In the genomic region with DNA sequence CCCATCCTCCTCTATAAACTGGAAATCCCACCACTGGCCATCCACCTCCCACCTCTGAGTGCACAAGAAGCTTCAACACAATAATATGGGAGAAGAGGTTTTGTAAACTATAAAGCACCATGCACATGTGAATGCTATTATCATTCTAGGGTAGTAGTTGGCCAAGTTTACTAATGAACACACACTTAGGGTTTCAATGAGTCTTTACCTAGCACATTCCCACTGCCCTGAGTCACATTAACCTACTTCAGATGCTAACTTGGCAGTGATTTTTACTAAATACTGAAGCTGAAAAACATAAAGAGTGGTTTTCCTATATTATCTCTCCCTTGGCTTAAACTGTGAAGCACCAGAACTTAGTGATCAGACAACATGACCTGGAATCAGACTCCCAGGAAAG, we compare ENCODE assay signal across 23 cellular contexts.
DNase-seq lines count a peak whose midpoint lies in the region; ATAC-seq, FAIRE-seq and TF ChIP-seq lines count a peak whose summit lies in the region.
"Had no signal": no experiment of that assay in that cellular context is flagged by ENCODE, and none has a peak within 500 bp of the region (broad histone marks: within the 10 kb centered on the region; RNA-seq: fewer than 3 reads in every experiment).

No MANE protein-coding gene starts in this region.

- peaks cover 0 to 1% (median 0%) of the 10 kb centered on the region in 8 donors for H3K9me3 Mint-ChIP-seq in CD4-positive, alpha-beta memory T cell
- no peaks in the 10 kb centered on the region for H3K9me3 Mint-ChIP-seq in activated naive CD8-positive, alpha-beta T cell treated with anti-CD3 and anti-CD28 coated beads, Interleukin-2, amount 10 ng/mL, durations not matched to agents 7 days and 5 days
- H3K9me3 Mint-ChIP-seq in memory B cell = no peaks in the 10 kb centered on the region
- no peaks in the 10 kb centered on the region for H3K9me3 Mint-ChIP-seq in natural killer cell
- H3K9me3 Mint-ChIP-seq: effector memory CD8-positive, alpha-beta T cell had no signal

- H3K4me1 Mint-ChIP-seq in CD4-positive, alpha-beta memory T cell = peaks cover 38 to 76% (median 57%) of the 10 kb centered on the region in 4 donors
- H3K4me1 Mint-ChIP-seq in activated naive CD8-positive, alpha-beta T cell treated with anti-CD3 and anti-CD28 coated beads, Interleukin-2, amount 10 ng/mL, durations not matched to agents 7 days and 5 days = peaks cover 47% of the 10 kb centered on the region
- H3K4me1 Mint-ChIP-seq in memory B cell (peaks cover 30% of the 10 kb centered on the region), natural killer cell (peaks cover 45 to 54% of the 10 kb centered on the region in 2 donors)

- no peaks in the 10 kb centered on the region for H3K36me3 ChIP-seq in CD4-positive, alpha-beta memory T cell (ENCODE audit: insufficient read depth, low read length)
- H3K36me3 ChIP-seq: heart right ventricle, lower lobe of right lung, right atrium auricular region, thyroid gland, WERI-Rb-1 had no signal

- H3K36me3 Mint-ChIP-seq in CD4-positive, alpha-beta memory T cell = peaks cover 10 to 47% of the 10 kb centered on the region in 2 donors
- H3K36me3 Mint-ChIP-seq in activated naive CD8-positive, alpha-beta T cell treated with anti-CD3 and anti-CD28 coated beads, Interleukin-2, amount 10 ng/mL, durations not matched to agents 7 days and 5 days = peaks cover 18% of the 10 kb centered on the region
- H3K36me3 Mint-ChIP-seq in memory B cell (peaks cover 2% of the 10 kb centered on the region), natural killer cell (no peaks in the 10 kb centered on the region)

- H3K4me1 ChIP-seq in CD4-positive, alpha-beta memory T cell (ENCODE audit: insufficient read depth, low read length) = peaks cover 77% of the 10 kb centered on the region
- H3K4me1 ChIP-seq: lower lobe of right lung, right atrium auricular region, thyroid gland had no signal

- no peak overlapping the region for H3K27ac ChIP-seq in CD4-positive, alpha-beta memory T cell (ENCODE audit: low read depth, low read length)
- H3K27ac ChIP-seq: heart right ventricle, lower lobe of right lung, right atrium auricular region, thyroid gland, WERI-Rb-1 had no signal

- CTCF ChIA-PET in CD4-positive, alpha-beta memory T cell (lab: Charles Lee; ENCODE audit: partially characterized antibody) = interaction anchor here (0.9 kb wide), 1 partner anchor 35 kb away, joined by 3 read pairs; no protein-coding TSS in a partner anchor

- no peak overlapping the region for H3K4me3 ChIP-seq in CD4-positive, alpha-beta memory T cell (ENCODE audit: low read length in 2 of 2)
- H3K4me3 ChIP-seq: heart right ventricle, lower lobe of right lung, right atrium auricular region, thyroid gland had no signal

- peak; percentile 63 for FAIRE-seq in GM18507 (lab: Jason Lieb, UNC)
- FAIRE-seq: islet of Langerhans had no signal

- POLR2A ChIA-PET in CD4-positive, alpha-beta memory T cell (lab: Charles Lee; ENCODE audit: partially characterized antibody) = interaction anchor here (1.0 to 2.9 kb wide), 3 partner anchors 12 to 50 kb away, joined by 4 to 9 read pairs (median 5); no protein-coding TSS in a partner anchor
- POLR2A ChIA-PET in activated naive CD8-positive, alpha-beta T cell treated with anti-CD3 and anti-CD28 coated beads, Interleukin-2, amount 10 ng/mL, durations not matched to agents 7 days and 5 days (lab: Charles Lee) = no interaction called here

- no peaks in the 10 kb centered on the region for H3K27me3 Mint-ChIP-seq in CD4-positive, alpha-beta memory T cell
- no peaks in the 10 kb centered on the region for H3K27me3 Mint-ChIP-seq in activated naive CD8-positive, alpha-beta T cell treated with anti-CD3 and anti-CD28 coated beads, Interleukin-2, amount 10 ng/mL, durations not matched to agents 7 days and 5 days
- H3K27me3 Mint-ChIP-seq in memory B cell (no peaks in the 10 kb centered on the region), natural killer cell (ENCODE audit: low read depth in 2 of 2) (no peaks in the 10 kb centered on the region)
- H3K27me3 Mint-ChIP-seq: effector memory CD8-positive, alpha-beta T cell had no signal

- TF ChIP-seq CTCF in natural killer cell (IDR thresholded peaks at IDR 0.05) = no peak

- DNase-seq in CD4-positive, alpha-beta memory T cell = no peak
- no peak for DNase-seq in GM18507 (ENCODE audit: extremely low spot score, insufficient read length, low read depth)
- no peak for DNase-seq in activated naive CD8-positive, alpha-beta T cell treated with anti-CD3 and anti-CD28 coated beads, Interleukin-2, amount 10 ng/mL, durations not matched to agents 7 days and 5 days
- no peak for DNase-seq in memory B cell (ENCODE audit: low spot score in 2 of 2)
- DNase-seq in NCI-H774 (lab: John Stamatoyannopoulos, UW) = no peak
- no peak for DNase-seq in natural killer cell
- DNase-seq in ACHN = no peak
- DNase-seq: DMS 273 treated with DMSO at 0.1 percent for 48 hours; effector memory CD8-positive, alpha-beta T cell; GF-D8; H9; heart right ventricle; Kasumi-1; lower lobe of right lung; NCI-H1092 treated with DMSO at 0.1 percent for 48 hours; NCI-H2081; NCI-H510A; stimulated activated CD4-positive, alpha-beta T cell treated with anti-CD3 and anti-CD28 coated beads, Interleukin-12 subunit alpha, Interleukin-12 subunit beta, amount 100 ng/mL, for 4 hours; T-helper 2 cell; thyroid gland; WERI-Rb-1 had no signal

- intact Hi-C loops in CD4-positive, alpha-beta memory T cell (cut with micrococcal nuclease) = no loop called here
- intact Hi-C loops in natural killer cell (cut with micrococcal nuclease) = no loop called here

- peak overlapping the region in 6 of 7 donors; percentile 47 to 98 (median 72) for H3K27ac Mint-ChIP-seq in CD4-positive, alpha-beta memory T cell
- peak overlapping the region; percentile 16 for H3K27ac Mint-ChIP-seq in activated naive CD8-positive, alpha-beta T cell treated with anti-CD3 and anti-CD28 coated beads, Interleukin-2, amount 10 ng/mL, durations not matched to agents 7 days and 5 days
- peak overlapping the region; percentile 14 for H3K27ac Mint-ChIP-seq in memory B cell
- peak overlapping the region in 1 of 2 donors; percentile 29 for H3K27ac Mint-ChIP-seq in natural killer cell
- H3K27ac Mint-ChIP-seq: H9 had no signal

- no peaks in the 10 kb centered on the region for H3K9me3 ChIP-seq in CD4-positive, alpha-beta memory T cell (ENCODE audit: control insufficient read depth in 1 of 2, low read length in 2 of 2)
- H3K9me3 ChIP-seq: heart right ventricle, lower lobe of right lung, right atrium auricular region, thyroid gland had no signal

- no peak for ATAC-seq in activated naive CD8-positive, alpha-beta T cell treated with anti-CD3 and anti-CD28 coated beads, Interleukin-2, amount 10 ng/mL, durations not matched to agents 7 days and 5 days (ENCODE audit: low read depth)
- no peak for ATAC-seq in memory B cell (ENCODE audit: low read depth)
- ATAC-seq in natural killer cell = no peak
- ATAC-seq: effector memory CD8-positive, alpha-beta T cell; heart right ventricle had no signal

- no peaks in the 10 kb centered on the region for H3K27me3 ChIP-seq in CD4-positive, alpha-beta memory T cell (ENCODE audit: insufficient read depth, low read length)
- H3K27me3 ChIP-seq: right atrium auricular region, thyroid gland had no signal

- H3K4me3 Mint-ChIP-seq in CD4-positive, alpha-beta memory T cell = peak overlapping the region in 4 of 8 donors; percentile 12 to 72 (median 27)
- H3K4me3 Mint-ChIP-seq in activated naive CD8-positive, alpha-beta T cell treated with anti-CD3 and anti-CD28 coated beads, Interleukin-2, amount 10 ng/mL, durations not matched to agents 7 days and 5 days = no peak overlapping the region
- no peak overlapping the region for H3K4me3 Mint-ChIP-seq in memory B cell
- H3K4me3 Mint-ChIP-seq in natural killer cell = no peak overlapping the region
- H3K4me3 Mint-ChIP-seq: H9 had no signal

- in situ Hi-C loops in ACHN (cut with HindIII; ENCODE audit: low pct_ligation_motif_present, low pct_unique_long_range_greater_than_20kb, low sequenced_read_pairs) = no loop called here
